In genomic region chr9:113508111-113508749, GRCh38 we compare ENCODE assay signal across 11 cellular contexts. TPM values are rescaled to one million over a fixed set of nuclear protein-coding genes. Genes with fewer than 3 reads are reported as not detected.
DNase-seq lines count a peak whose midpoint lies in the region; ATAC-seq, FAIRE-seq and TF ChIP-seq lines count a peak whose summit lies in the region.
"Had no signal": no experiment of that assay in that cellular context is flagged by ENCODE, and none has a peak within 500 bp of the region (broad histone marks: within the 10 kb centered on the region; RNA-seq: fewer than 3 reads in every experiment).

No MANE protein-coding gene starts in this region.

- TF ChIP-seq EP300 in suprapubic skin (IDR thresholded peaks at IDR 0.05), result no peak

- dilution Hi-C loops in endothelial cell of umbilical vein (cut with MboI; ENCODE audit: extremely low pct_ligation_motif_present, low sequenced_read_pairs), result no loop called here

- H3K27me3 ChIP-seq in endothelial cell of umbilical vein (ENCODE audit: control insufficient read depth in 2 of 2, insufficient read depth in 2 of 2, low read length in 2 of 2) (no peaks in the 10 kb centered on the region), suprapubic skin (no peaks in the 10 kb centered on the region)

- ATAC-seq in sciatic nerve, result peak; percentile 25

- H4K20me1 ChIP-seq in endothelial cell of umbilical vein (replicated peaks; ENCODE audit: control insufficient read depth, extremely low read depth, insufficient read depth, low read length), result no peaks in the 10 kb centered on the region

- no peak overlapping the region for H3K4me2 ChIP-seq in endothelial cell of umbilical vein (ENCODE audit: insufficient read depth, low read length)

- H3K4me1 Mint-ChIP-seq in activated CD4-positive, alpha-beta T cell treated with anti-CD3 and anti-CD28 coated beads, Interleukin-2, amount 10 ng/mL, durations not matched to agents 7 days and 5 days, result peaks cover 36% of the 10 kb centered on the region

- no peak overlapping the region for H3K9ac ChIP-seq in endothelial cell of umbilical vein (replicated peaks; ENCODE audit: extremely low read depth, insufficient read depth, low read length)

- H3K36me3 ChIP-seq in endothelial cell of umbilical vein (ENCODE audit: control insufficient read depth in 2 of 2, extremely low read depth in 1 of 2, insufficient read depth in 2 of 2, low read length in 2 of 2) (peaks cover 34 to 65% of the 10 kb centered on the region in 2 experiments), suprapubic skin (no peaks in the 10 kb centered on the region)

- H3K27ac ChIP-seq in endothelial cell of umbilical vein (ENCODE audit: insufficient read depth, low read depth, low read length) (no peak overlapping the region), suprapubic skin (no peak overlapping the region)
- H3K27ac ChIP-seq: C4-2B had no signal

- BruUV-seq in endothelial cell of umbilical vein (replicated peaks; lab: Mats Ljungman, UMichigan), result no TSS peak

- H3K9me1 ChIP-seq in endothelial cell of umbilical vein (replicated peaks; ENCODE audit: control insufficient read depth, extremely low read depth, insufficient read depth, low read length), result no peaks in the 10 kb centered on the region

- H3K9me3 ChIP-seq in endothelial cell of umbilical vein (replicated peaks; ENCODE audit: control insufficient read depth, insufficient read depth, low read length), result no peaks in the 10 kb centered on the region
- H3K9me3 ChIP-seq in suprapubic skin, result no peaks in the 10 kb centered on the region

- CTCF ChIA-PET in activated CD4-positive, alpha-beta T cell treated with anti-CD3 and anti-CD28 coated beads, Interleukin-2, amount 10 ng/mL, durations not matched to agents 7 days and 5 days (lab: Charles Lee), result interaction anchor here (0.6 to 2.1 kb wide), 9 partner anchors 8 to 145 kb away, joined by 3 to 8 read pairs (median 4); no protein-coding TSS in a partner anchor
- CTCF ChIA-PET in endothelial cell of umbilical vein (lab: Charles Lee), result interaction anchor here (0.9 to 2.6 kb wide), 5 partner anchors 14 to 107 kb away, joined by 4 to 11 read pairs (median 7); partner anchors contain the start of gene ALAD

- TF ChIP-seq CTCF in LNCaP clone FGC (IDR thresholded peaks at IDR 0.05; ENCODE audit: control insufficient read depth, extremely low read depth, insufficient read depth) (peak; percentile 12; the same call in 1 of the 2 replicates), endothelial cell of umbilical vein (IDR thresholded peaks at IDR 0.05; ENCODE audit: extremely low read depth in 1 of 2, insufficient read depth in 1 of 2, low read depth in 1 of 2, low read length in 2 of 2) (peak; percentile 25 to 28), suprapubic skin (IDR thresholded peaks at IDR 0.05) (no peak)

- H3K9me3 Mint-ChIP-seq in activated CD4-positive, alpha-beta T cell treated with anti-CD3 and anti-CD28 coated beads, Interleukin-2, amount 10 ng/mL, durations not matched to agents 7 days and 5 days, result no peaks in the 10 kb centered on the region
- H3K9me3 Mint-ChIP-seq: activated B cell treated with CpG ODN at 0.5 μM for 24 hours had no signal

- peak; percentile 71 for FAIRE-seq in endothelial cell of umbilical vein (lab: Jason Lieb, UNC)

- DNase-seq in activated CD4-positive, alpha-beta T cell treated with anti-CD3 and anti-CD28 coated beads, Interleukin-2, amount 10 ng/mL, durations not matched to agents 7 days and 5 days, result no peak
- no peak for DNase-seq in activated CD4-positive, alpha-beta T cell treated with anti-CD3 and anti-CD28 coated beads, Interleukin-2, amount 50 U/mL, for 1 hour
- DNase-seq in LNCaP clone FGC (ENCODE audit: low read depth), result no peak
- DNase-seq in endothelial cell of umbilical vein (ENCODE audit: low read depth, low spot score), result no peak
- no peak for DNase-seq in sciatic nerve (ENCODE audit: low spot score)
- no peak for DNase-seq in AG08395 (ENCODE audit: low spot score)
- no peak for DNase-seq in suprapubic skin (ENCODE audit: low spot score in 2 of 2)
- DNase-seq in HuH-7.5 (ENCODE audit: low spot score), result no peak
- DNase-seq: activated B cell treated with CpG ODN at 0.5 μM for 24 hours, NCI-H446 had no signal

- peak; percentile 46 for TF ChIP-seq POLR2A in endothelial cell of umbilical vein (IDR thresholded peaks at IDR 0.05; ENCODE audit: low read depth, low read length)
- no peak for TF ChIP-seq POLR2A in suprapubic skin (IDR thresholded peaks at IDR 0.05)

- peaks cover 72% of the 10 kb centered on the region for H3K4me1 ChIP-seq in endothelial cell of umbilical vein (ENCODE audit: control insufficient read depth, extremely low read depth, insufficient read depth, low read length)
- H3K4me1 ChIP-seq in suprapubic skin, result peaks cover 21% of the 10 kb centered on the region

- H2AFZ ChIP-seq in endothelial cell of umbilical vein (ENCODE audit: low read depth, low read length), result no peak overlapping the region

- peaks cover 92% of the 10 kb centered on the region for H3K79me2 ChIP-seq in endothelial cell of umbilical vein (ENCODE audit: control insufficient read depth, insufficient read depth, low read length)

- H3K4me3 ChIP-seq in LNCaP clone FGC (ENCODE audit: low read depth, low read length) (no peak overlapping the region), endothelial cell of umbilical vein (replicated peaks in 1 of 3; ENCODE audit: insufficient read depth in 1 of 3, low read depth in 1 of 3, low read length in 3 of 3) (no peak overlapping the region), suprapubic skin (no peak overlapping the region)

- POLR2A ChIA-PET in activated CD4-positive, alpha-beta T cell treated with anti-CD3 and anti-CD28 coated beads, Interleukin-2, amount 10 ng/mL, durations not matched to agents 7 days and 5 days (lab: Charles Lee), result no interaction called here
- POLR2A ChIA-PET in endothelial cell of umbilical vein (lab: Charles Lee), result interaction anchor here (0.7 to 2.1 kb wide), 4 partner anchors 13 to 92 kb away, joined by 4 to 7 read pairs (median 4); no protein-coding TSS in a partner anchor

- H3K36me3 Mint-ChIP-seq in activated CD4-positive, alpha-beta T cell treated with anti-CD3 and anti-CD28 coated beads, Interleukin-2, amount 10 ng/mL, durations not matched to agents 7 days and 5 days (ENCODE audit: low read depth), result no peaks in the 10 kb centered on the region

- peak overlapping the region; percentile 44 for H3K27ac Mint-ChIP-seq in activated CD4-positive, alpha-beta T cell treated with anti-CD3 and anti-CD28 coated beads, Interleukin-2, amount 10 ng/mL, durations not matched to agents 7 days and 5 days
- H3K27ac Mint-ChIP-seq: activated B cell treated with CpG ODN at 0.5 μM for 24 hours had no signal

- 70% methylated on average over 10 of the region's 10 CpGs for WGBS in suprapubic skin

- H3K27me3 Mint-ChIP-seq in activated CD4-positive, alpha-beta T cell treated with anti-CD3 and anti-CD28 coated beads, Interleukin-2, amount 10 ng/mL, durations not matched to agents 7 days and 5 days, result no peaks in the 10 kb centered on the region
- H3K27me3 Mint-ChIP-seq: activated B cell treated with CpG ODN at 0.5 μM for 24 hours had no signal

- intact Hi-C loops in endothelial cell of umbilical vein (cut with micrococcal nuclease), result no loop called here
- intact Hi-C loops in sciatic nerve (cut with DNase I), result no loop called here

- no peak overlapping the region for H3K4me3 Mint-ChIP-seq in activated CD4-positive, alpha-beta T cell treated with anti-CD3 and anti-CD28 coated beads, Interleukin-2, amount 10 ng/mL, durations not matched to agents 7 days and 5 days
- H3K4me3 Mint-ChIP-seq: activated B cell treated with CpG ODN at 0.5 μM for 24 hours had no signal

TF ChIP-seq in endothelial cell of umbilical vein, 7 proteins besides CTCF, POLR2A, EP300 and RAD21:
- TF ChIP-seq JUN (IDR thresholded peaks at IDR 0.05; ENCODE audit: borderline replicate concordance, insufficient read depth, insufficient read length, low read depth) (no peak), EZH2 (IDR thresholded peaks at IDR 0.05; ENCODE audit: borderline replicate concordance, low read depth, low read length, severe bottlenecking) (no peak), POLR2AphosphoS5 (IDR thresholded peaks at IDR 0.05; ENCODE audit: insufficient read depth, low read depth, low read length) (no peak), MYC (IDR thresholded peaks at IDR 0.05; ENCODE audit: low read depth, low read length) (no peak), GATA2 (IDR thresholded peaks at IDR 0.05; ENCODE audit: insufficient read depth, insufficient read length, low read depth, low read length) (no peak), FOS (IDR thresholded peaks at IDR 0.05; ENCODE audit: borderline replicate concordance, insufficient read depth, low read length) (no peak)
- TF ChIP-seq, protein P1, sequence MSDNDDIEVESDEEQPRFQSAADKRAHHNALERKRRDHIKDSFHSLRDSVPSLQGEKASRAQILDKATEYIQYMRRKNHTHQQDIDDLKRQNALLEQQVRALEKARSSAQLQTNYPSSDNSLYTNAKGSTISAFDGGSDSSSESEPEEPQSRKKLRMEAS (IDR thresholded peaks at IDR 0.05; ENCODE audit: insufficient read depth, insufficient read length), result no peak

RNA-seq across cellular contexts. Expression of gene RGS3, which starts 44.7 kb away (rescaled TPM):
- total RNA-seq in activated CD4-positive, alpha-beta T cell treated with anti-CD3 and anti-CD28 coated beads, Interleukin-2, amount 10 ng/mL, durations not matched to agents 7 days and 5 days, result 10 to 100 TPM; 41.5 to 41.6 TPM
- total RNA-seq in endothelial cell of umbilical vein (407 and 416 TPM in 2 replicates), sciatic nerve (43.1 TPM), suprapubic skin (10 to 100 TPM; 11.0 to 18.8 (median 16.0) TPM)
- 356 and 385 TPM in 2 replicates for polyA plus RNA-seq in endothelial cell of umbilical vein
- 317 and 396 TPM in 2 replicates for polyA plus RNA-seq in endothelial cell of umbilical vein (2011; cell fraction: cytosol; rRNA removed)
- 509 and 635 TPM in 2 replicates for polyA plus RNA-seq in endothelial cell of umbilical vein (2011; cell fraction: nucleus; rRNA removed)
- polyA plus RNA-seq in endothelial cell of umbilical vein (2012), result 125 and 130 TPM in 2 replicates
- polyA minus RNA-seq in endothelial cell of umbilical vein, result 566 and 594 TPM in 2 replicates
- polyA minus RNA-seq in endothelial cell of umbilical vein (2011; cell fraction: cytosol; rRNA and poly(A)+ RNA removed), result 16.0 TPM
- polyA minus RNA-seq in endothelial cell of umbilical vein (2011; cell fraction: nucleus; rRNA and poly(A)+ RNA removed), result 401 and 590 TPM in 2 replicates

Comparison
In these comparisons a context has a peak if more than half of its experiments do, and no peak if none do; other contexts are left out.
1. CTCF ChIP-seq: peak in LNCaP clone FGC (single experiment) and endothelial cell of umbilical vein (2 of 2); none in suprapubic skin (0 of 2).